ENCODE assay signal across 1 cellular context in the genomic region with DNA sequence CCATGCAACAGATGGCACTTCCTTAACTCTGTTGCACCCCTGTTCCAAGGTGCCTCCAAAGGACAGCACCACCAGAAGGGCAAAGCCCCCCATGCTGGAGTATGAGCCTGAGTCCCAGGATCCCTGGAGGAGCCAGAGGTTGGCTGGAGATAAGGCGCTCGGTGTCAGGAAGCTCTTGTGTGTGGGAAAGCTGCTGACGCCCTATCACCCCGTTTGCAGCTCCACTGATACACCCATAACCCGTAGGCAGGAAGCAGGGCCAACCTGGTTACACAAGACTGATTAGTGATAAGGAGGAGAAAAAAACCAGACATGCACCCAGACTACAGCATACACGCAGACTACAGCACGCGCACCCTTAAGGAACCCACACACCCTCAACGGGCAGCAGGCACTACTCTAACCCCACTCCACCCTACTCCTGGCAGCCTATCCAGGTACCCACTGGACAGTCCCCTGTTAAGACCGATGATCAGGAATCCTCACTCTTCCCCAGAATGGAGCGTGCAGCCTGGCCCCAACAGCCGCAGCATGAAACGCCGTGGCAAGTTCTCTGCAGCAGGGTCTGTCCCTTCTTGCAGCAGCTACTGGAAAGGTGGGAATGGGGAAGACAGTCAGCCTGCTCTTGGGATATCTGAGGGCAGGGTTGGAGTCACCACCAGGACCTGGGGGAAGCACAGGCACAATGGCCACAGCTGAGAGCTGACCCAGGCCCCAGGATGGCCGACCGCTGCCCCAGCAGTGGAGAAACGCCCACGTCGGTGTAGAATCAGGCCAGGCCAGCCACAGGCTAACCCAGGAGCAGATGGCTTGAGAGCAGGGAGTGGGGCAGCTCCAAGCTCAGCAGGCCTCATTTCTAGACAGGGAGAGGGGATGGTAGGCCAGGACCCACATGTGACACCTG.
TF ChIP-seq lines count a peak whose summit lies in the region.

No MANE protein-coding gene starts in this region.

TF ChIP-seq in HepG2, 621 proteins besides CTCF, POLR2A, EP300 and RAD21:
- no peak for TF ChIP-seq ELK4 (CRISPR knock-in tag; IDR thresholded peaks at IDR 0.05; ENCODE audit: borderline replicate concordance)
- TF ChIP-seq NFE2L1 (CRISPR knock-in tag; IDR thresholded peaks at IDR 0.05; ENCODE audit: borderline replicate concordance), result no peak
TF ChIP-seq in HepG2: peak in this region for 0.
